In the genomic region with DNA sequence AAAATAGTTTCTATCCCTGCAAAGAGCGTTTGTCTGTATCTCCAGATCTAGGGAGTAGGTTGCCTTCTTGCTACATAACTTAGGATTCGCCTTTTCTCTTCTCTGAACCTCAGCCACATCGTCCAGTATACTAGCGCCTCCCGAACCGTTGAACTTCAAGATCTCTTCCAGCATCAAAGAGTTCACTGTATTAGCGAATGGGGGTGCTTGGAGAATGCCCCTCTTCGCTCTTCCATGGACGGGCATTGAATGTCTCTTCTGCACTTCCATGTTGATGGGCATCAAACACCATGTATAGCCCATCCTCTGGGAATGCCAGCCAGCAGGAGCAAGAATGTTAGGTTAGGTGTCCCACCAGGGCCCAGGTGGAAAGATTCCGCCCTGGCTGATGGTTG, we compare ENCODE assay signal across 20 cellular contexts. TPM values are rescaled to one million over a fixed set of nuclear protein-coding genes. Genes with fewer than 3 reads are reported as not detected.
A peak's percentile ranks its signal among the peaks of the same experiment; 100 is the strongest.
DNase-seq lines count a peak whose midpoint lies in the region; ATAC-seq and TF ChIP-seq lines count a peak whose summit lies in the region.
"Had no signal": no experiment of that assay in that cellular context is flagged by ENCODE, and none has a peak within 500 bp of the region (broad histone marks: within the 10 kb centered on the region; RNA-seq: fewer than 3 reads in every experiment).

No MANE protein-coding gene starts in this region.

- no peak overlapping the region for H3K18ac ChIP-seq in mesendoderm (ENCODE audit: low read length)

- no peak overlapping the region for H3K27ac Mint-ChIP-seq in dendritic cell treated with granulocyte-macrophage colony-stimulating factor and Interleukin-4, amounts not matched to agents 40 ng/mL and 50 ng/mL, for 4 days
- no peak overlapping the region for H3K27ac Mint-ChIP-seq in type B pancreatic cell
- H3K27ac Mint-ChIP-seq: activated T-helper 1 cell treated with anti-CD3 and anti-CD28 coated beads, Interleukin-12 subunit alpha, Interleukin-12 subunit beta, Interleukin-2, Interleukin-4 antibody, amounts not matched to agents 30 ng/mL and 10 ng/mL and 1 ng/mL, durations not matched to agents 14 hours and 24 hours and 36 hours had no signal

- peaks cover 41% of the 10 kb centered on the region for H3K27me3 Mint-ChIP-seq in dendritic cell treated with granulocyte-macrophage colony-stimulating factor and Interleukin-4, amounts not matched to agents 40 ng/mL and 50 ng/mL, for 4 days
- peaks cover 51% of the 10 kb centered on the region for H3K27me3 Mint-ChIP-seq in type B pancreatic cell

- no peak overlapping the region for H2AK5ac ChIP-seq in mesendoderm (ENCODE audit: low read length)

- H3K27ac ChIP-seq in left ventricle myocardium inferior (replicated peaks) = no peak overlapping the region
- no peak overlapping the region for H3K27ac ChIP-seq in mesendoderm (ENCODE audit: low read depth, low read length)
- H3K27ac ChIP-seq: colonic mucosa, prostate gland, vagina had no signal

- H3K4me3 Mint-ChIP-seq in dendritic cell treated with granulocyte-macrophage colony-stimulating factor and Interleukin-4, amounts not matched to agents 40 ng/mL and 50 ng/mL, for 4 days = peak overlapping the region; percentile 76
- peak overlapping the region; percentile 85 for H3K4me3 Mint-ChIP-seq in type B pancreatic cell
- H3K4me3 Mint-ChIP-seq: activated T-helper 1 cell treated with anti-CD3 and anti-CD28 coated beads, Interleukin-12 subunit alpha, Interleukin-12 subunit beta, Interleukin-2, Interleukin-4 antibody, amounts not matched to agents 30 ng/mL and 10 ng/mL and 1 ng/mL, durations not matched to agents 14 hours and 24 hours and 36 hours had no signal

- H3K23ac ChIP-seq in mesendoderm (ENCODE audit: low read length) = no peak overlapping the region

- H4K5ac ChIP-seq in mesendoderm (ENCODE audit: low read length) = no peak overlapping the region

- DNase-seq in left ventricle myocardium inferior = no peak
- no peak for DNase-seq in Right ventricle myocardium superior
- no peak for DNase-seq in mesendoderm
- DNase-seq in type B pancreatic cell (ENCODE audit: extremely low spot score, unreplicated experiment) = no peak
- DNase-seq: activated CD4-positive, alpha-beta T cell treated with anti-CD3 and anti-CD28 coated beads, Interleukin-2, amount 50 U/mL, for 48 hours; amniotic stem cell; Karpas-422; NCI-H1417 treated with DMSO at 0.1 percent for 48 hours; NCI-H2227 treated with DMSO at 0.1 percent for 48 hours; stimulated activated naive CD4-positive, alpha-beta T cell treated with Interleukin-2 at 50 U/mL for 16 hours; SW 1271 had no signal

- intact Hi-C loops in left ventricle myocardium inferior (cut with micrococcal nuclease) = no loop called here
- intact Hi-C loops in Right ventricle myocardium superior (cut with DNase I) = no loop called here
- intact Hi-C loops in dendritic cell treated with granulocyte-macrophage colony-stimulating factor and Interleukin-4, amounts not matched to agents 40 ng/mL and 50 ng/mL, for 4 days (cut with micrococcal nuclease) = no loop called here

- H3K36me3 ChIP-seq in left ventricle myocardium inferior (no peaks in the 10 kb centered on the region), mesendoderm (ENCODE audit: control insufficient read depth, insufficient read depth, low read length) (no peaks in the 10 kb centered on the region)
- H3K36me3 ChIP-seq: colonic mucosa, prostate gland, vagina had no signal

- H3K79me2 ChIP-seq in mesendoderm (ENCODE audit: control insufficient read depth, insufficient read depth, low read length) = no peaks in the 10 kb centered on the region

- H4K8ac ChIP-seq in mesendoderm (ENCODE audit: low read depth, low read length) = no peak overlapping the region

- H2BK120ac ChIP-seq in mesendoderm (ENCODE audit: low read depth, low read length) = no peak overlapping the region

- no peak for ATAC-seq in Right ventricle myocardium superior (ENCODE audit: poor library complexity)
- no peak for ATAC-seq in GM19023 (IDR thresholded peaks at IDR 0.05; ENCODE audit: unreplicated experiment)
- ATAC-seq in HG02973 (IDR thresholded peaks at IDR 0.05; ENCODE audit: unreplicated experiment) = no peak
- no peak for ATAC-seq in GM18907 (IDR thresholded peaks at IDR 0.05; ENCODE audit: unreplicated experiment)

- H3K79me1 ChIP-seq in mesendoderm (ENCODE audit: low read length) = no peaks in the 10 kb centered on the region

- H3K27me3 ChIP-seq in left ventricle myocardium inferior (ENCODE audit: low read depth) (peaks cover 64% of the 10 kb centered on the region), mesendoderm (ENCODE audit: insufficient read depth, low read length, poor library complexity) (peaks cover 13% of the 10 kb centered on the region)
- H3K27me3 ChIP-seq: colonic mucosa, vagina had no signal

- peaks cover 8% of the 10 kb centered on the region for H3K9me3 Mint-ChIP-seq in dendritic cell treated with granulocyte-macrophage colony-stimulating factor and Interleukin-4, amounts not matched to agents 40 ng/mL and 50 ng/mL, for 4 days
- H3K9me3 Mint-ChIP-seq in type B pancreatic cell = no peaks in the 10 kb centered on the region
- H3K9me3 Mint-ChIP-seq: activated T-helper 1 cell treated with anti-CD3 and anti-CD28 coated beads, Interleukin-12 subunit alpha, Interleukin-12 subunit beta, Interleukin-2, Interleukin-4 antibody, amounts not matched to agents 30 ng/mL and 10 ng/mL and 1 ng/mL, durations not matched to agents 14 hours and 24 hours and 36 hours had no signal

- H3K4me3 ChIP-seq in left ventricle myocardium inferior = peak overlapping the region; percentile 62
- H3K4me3 ChIP-seq in mesendoderm (ENCODE audit: low read length) = no peak overlapping the region

- H3K4me1 Mint-ChIP-seq in dendritic cell treated with granulocyte-macrophage colony-stimulating factor and Interleukin-4, amounts not matched to agents 40 ng/mL and 50 ng/mL, for 4 days (ENCODE audit: low read depth) = peaks cover 42% of the 10 kb centered on the region
- H3K4me1 Mint-ChIP-seq in type B pancreatic cell (ENCODE audit: unreplicated experiment) = peaks cover 10% of the 10 kb centered on the region

- H3K9me3 ChIP-seq in left ventricle myocardium inferior (replicated peaks) = no peaks in the 10 kb centered on the region
- H3K9me3 ChIP-seq: colonic mucosa, prostate gland, vagina had no signal

- no peaks in the 10 kb centered on the region for H3K36me3 Mint-ChIP-seq in dendritic cell treated with granulocyte-macrophage colony-stimulating factor and Interleukin-4, amounts not matched to agents 40 ng/mL and 50 ng/mL, for 4 days (ENCODE audit: low read depth)
- H3K36me3 Mint-ChIP-seq in type B pancreatic cell = no peaks in the 10 kb centered on the region

- WGBS in mesendoderm (ENCODE audit: extremely low coverage, insufficient coverage, low lambda C conversion rate) = no CpG with 5 or more reads among the region's 10 CpGs

- no peak overlapping the region for H2BK5ac ChIP-seq in mesendoderm (ENCODE audit: low read length)

- TF ChIP-seq CTCF in left ventricle myocardium inferior (IDR thresholded peaks at IDR 0.05; ENCODE audit: borderline replicate concordance) (no peak), type B pancreatic cell (conservative IDR thresholded peaks at IDR 0.05) (no peak)

- H3K56ac ChIP-seq in mesendoderm (ENCODE audit: low read length) = no peak overlapping the region

- no peak overlapping the region for H3K9ac ChIP-seq in mesendoderm (ENCODE audit: low read length)

- H3K4me2 ChIP-seq in mesendoderm (ENCODE audit: low read length) = peak overlapping the region; percentile 34

- H3K4ac ChIP-seq in mesendoderm (ENCODE audit: low read depth, low read length) = no peak overlapping the region

- peaks cover 13% of the 10 kb centered on the region for H3K4me1 ChIP-seq in left ventricle myocardium inferior
- H3K4me1 ChIP-seq in mesendoderm (ENCODE audit: control insufficient read depth, low read depth, low read length) = no peaks in the 10 kb centered on the region
- H3K4me1 ChIP-seq: colonic mucosa, prostate gland, vagina had no signal

- H2BK15ac ChIP-seq in mesendoderm (replicated peaks; ENCODE audit: low read depth) = no peak overlapping the region

RNA-seq across cellular contexts. Expression of a gene that starts 0.6 kb away (rescaled TPM):
- total RNA-seq in left ventricle myocardium inferior (not detected), Right ventricle myocardium superior (not detected), type B pancreatic cell (ENCODE audit: low replicate concordance) (0.80 and 3.9 TPM in 2 replicates)
- polyA plus RNA-seq in mesendoderm (2013, experiment 1 of 2) = 0.11 TPM
- 0.22 TPM for polyA plus RNA-seq in mesendoderm (2013, experiment 2 of 2)
- total RNA-seq: A673; activated T-helper 1 cell treated with anti-CD3 and anti-CD28 coated beads, Interleukin-12 subunit alpha, Interleukin-12 subunit beta, Interleukin-2, Interleukin-4 antibody, amounts not matched to agents 30 ng/mL and 10 ng/mL and 1 ng/mL, durations not matched to agents 14 hours and 24 hours and 36 hours had no signal
